Comparison of ENCODE assay signal across 22 cellular contexts in the genomic region with DNA sequence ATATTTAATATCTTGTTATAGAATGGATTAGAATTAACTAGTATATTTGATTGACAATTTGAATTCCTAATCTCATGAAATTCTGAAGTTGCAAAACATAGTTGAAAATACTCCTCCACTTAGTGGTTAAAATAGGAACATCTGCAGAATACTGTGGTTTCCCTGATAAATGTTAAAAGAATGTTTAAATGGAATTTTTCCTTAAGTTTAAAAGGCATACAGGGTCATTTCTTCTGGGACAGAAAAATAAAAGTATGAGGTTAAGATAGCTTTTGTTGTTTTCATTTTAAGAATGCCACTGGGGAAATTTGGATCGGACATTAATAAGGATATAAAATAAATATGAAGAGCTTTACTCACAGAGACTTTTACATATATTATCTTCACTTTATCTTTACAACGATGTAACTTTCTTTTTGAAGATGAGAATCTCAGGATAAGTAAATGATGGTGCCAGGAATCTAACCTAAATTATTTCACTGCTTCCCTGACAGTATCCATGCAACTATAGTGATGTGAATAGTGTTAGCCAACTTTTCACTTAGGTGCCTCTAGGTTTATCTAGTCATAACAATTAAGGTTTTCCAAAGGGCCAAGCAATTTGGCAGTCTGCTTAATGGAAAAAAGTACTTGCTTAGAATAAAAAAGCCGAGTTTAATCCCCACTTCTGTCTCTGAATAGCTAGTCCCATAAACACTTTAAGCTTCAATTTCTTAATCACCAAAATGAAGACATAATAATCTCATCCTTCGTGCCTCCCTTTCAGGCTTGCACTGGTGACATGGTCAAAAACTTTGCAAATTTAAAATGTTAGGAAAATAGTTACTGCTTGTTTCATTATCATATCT.
DNase-seq lines count a peak whose midpoint lies in the region; ATAC-seq, FAIRE-seq and TF ChIP-seq lines count a peak whose summit lies in the region.
"Had no signal": no experiment of that assay in that cellular context is flagged by ENCODE, and none has a peak within 500 bp of the region (broad histone marks: within the 10 kb centered on the region; RNA-seq: fewer than 3 reads in every experiment).

No MANE protein-coding gene starts in this region.

- WGBS in heart left ventricle, 4 donors, result 58 to 65% (median 63%) methylated on average over 4 of the region's 4 CpGs

- no peak overlapping the region for H3K4me3 Mint-ChIP-seq in activated CD4-positive, alpha-beta memory T cell treated with anti-CD3 and anti-CD28 coated beads for 36 hours
- no peak overlapping the region for H3K4me3 Mint-ChIP-seq in T-helper 2 cell treated with Interferon-gamma antibody and Interleukin-4, amounts not matched to agents 5 μg/mL and 100 μg/mL, for 36 hours
- H3K4me3 Mint-ChIP-seq: stimulated activated memory B cell treated with anti-CD40 and anti-IgM and Interleukin-4, amounts not matched to agents 10 μg/mL and 1 μg/mL and 100 μg/mL, for 72 hours had no signal

- H3K4me1 ChIP-seq in heart left ventricle, result peaks cover 0 to 37% (median 6%) of the 10 kb centered on the region in 12 donors
- H3K4me1 ChIP-seq: parathyroid adenoma, spleen, transverse colon had no signal

- intact Hi-C loops in activated CD4-positive, alpha-beta memory T cell treated with anti-CD3 and anti-CD28 coated beads for 36 hours (cut with micrococcal nuclease), result no loop called here
- intact Hi-C loops in heart left ventricle (cut with DNase I), result no loop called here

- H3K27me3 ChIP-seq in heart left ventricle, result no peaks in the 10 kb centered on the region
- H3K27me3 ChIP-seq: spleen, transverse colon had no signal

- TF ChIP-seq CTCF in astrocyte of the cerebellum (IDR thresholded peaks at IDR 0.05; ENCODE audit: low read depth, low read length, missing control alignments), result no peak
- TF ChIP-seq CTCF in heart left ventricle (IDR thresholded peaks at IDR 0.05), result no peak

- H3K27ac ChIP-seq in heart left ventricle, result no peak overlapping the region
- H3K27ac ChIP-seq: A549, parathyroid adenoma, SK-N-MC, spleen, transverse colon had no signal

- peak; percentile 66 for DNase-seq in AG08395 (ENCODE audit: low spot score)
- peak; percentile 17 for DNase-seq in HTR-8/SVneo (ENCODE audit: insufficient read length, low spot score)
- DNase-seq in astrocyte of the cerebellum (ENCODE audit: low read depth), result peak; percentile 49
- peak; percentile 50 for DNase-seq in hepatic stellate cell (ENCODE audit: low spot score)
- DNase-seq in activated CD4-positive, alpha-beta memory T cell treated with anti-CD3 and anti-CD28 coated beads for 36 hours, result no peak
- DNase-seq in T-helper 2 cell treated with Interferon-gamma antibody and Interleukin-4, amounts not matched to agents 5 μg/mL and 100 μg/mL, for 36 hours (ENCODE audit: low spot score), result no peak
- no peak for DNase-seq in heart left ventricle
- DNase-seq: activated CD4-positive, alpha-beta T cell treated with anti-CD3 and anti-CD28 coated beads, Interleukin-2, amount 50 U/mL, for 1 hour; activated T-cell treated with anti-CD3 and anti-CD28 coated beads, Interleukin-2, amount 50 U/mL, for 48 hours; hippocampal formation; KBM-7; midbrain; NCI-H1417; spleen; transverse colon had no signal

- H3K36me3 Mint-ChIP-seq in activated CD4-positive, alpha-beta memory T cell treated with anti-CD3 and anti-CD28 coated beads for 36 hours, result no peaks in the 10 kb centered on the region
- no peaks in the 10 kb centered on the region for H3K36me3 Mint-ChIP-seq in T-helper 2 cell treated with Interferon-gamma antibody and Interleukin-4, amounts not matched to agents 5 μg/mL and 100 μg/mL, for 36 hours (ENCODE audit: low read depth)
- H3K36me3 Mint-ChIP-seq: stimulated activated memory B cell treated with anti-CD40 and anti-IgM and Interleukin-4, amounts not matched to agents 10 μg/mL and 1 μg/mL and 100 μg/mL, for 72 hours had no signal

- H3K36me3 ChIP-seq in heart left ventricle, result peaks cover 0 to 58% (median 22%) of the 10 kb centered on the region in 9 donors
- H3K36me3 ChIP-seq: transverse colon had no signal

- peaks cover 4% of the 10 kb centered on the region for H3K27me3 Mint-ChIP-seq in activated CD4-positive, alpha-beta memory T cell treated with anti-CD3 and anti-CD28 coated beads for 36 hours
- peaks cover 24% of the 10 kb centered on the region for H3K27me3 Mint-ChIP-seq in T-helper 2 cell treated with Interferon-gamma antibody and Interleukin-4, amounts not matched to agents 5 μg/mL and 100 μg/mL, for 36 hours (ENCODE audit: low read depth)
- H3K27me3 Mint-ChIP-seq: stimulated activated memory B cell treated with anti-CD40 and anti-IgM and Interleukin-4, amounts not matched to agents 10 μg/mL and 1 μg/mL and 100 μg/mL, for 72 hours had no signal

- TF ChIP-seq POLR2A in heart left ventricle (IDR thresholded peaks at IDR 0.05), result no peak

- POLR2A ChIA-PET in activated CD4-positive, alpha-beta memory T cell treated with anti-CD3 and anti-CD28 coated beads for 36 hours (lab: Charles Lee), result no interaction called here

- ATAC-seq in GM21447 (IDR thresholded peaks at IDR 0.05; ENCODE audit: unreplicated experiment) (no peak), heart left ventricle (no peak)
- ATAC-seq: A549; stimulated activated memory B cell treated with anti-CD40 and anti-IgM and Interleukin-4, amounts not matched to agents 10 μg/mL and 1 μg/mL and 100 μg/mL, for 72 hours had no signal

- H3K9me3 Mint-ChIP-seq in activated CD4-positive, alpha-beta memory T cell treated with anti-CD3 and anti-CD28 coated beads for 36 hours, result no peaks in the 10 kb centered on the region
- no peaks in the 10 kb centered on the region for H3K9me3 Mint-ChIP-seq in T-helper 2 cell treated with Interferon-gamma antibody and Interleukin-4, amounts not matched to agents 5 μg/mL and 100 μg/mL, for 36 hours
- H3K9me3 Mint-ChIP-seq: stimulated activated memory B cell treated with anti-CD40 and anti-IgM and Interleukin-4, amounts not matched to agents 10 μg/mL and 1 μg/mL and 100 μg/mL, for 72 hours had no signal

- in situ Hi-C loops in astrocyte of the cerebellum (cut with HindIII; ENCODE audit: low sequenced_read_pairs), result no loop called here

- no peak overlapping the region for H3K27ac Mint-ChIP-seq in activated CD4-positive, alpha-beta memory T cell treated with anti-CD3 and anti-CD28 coated beads for 36 hours
- no peak overlapping the region for H3K27ac Mint-ChIP-seq in T-helper 2 cell treated with Interferon-gamma antibody and Interleukin-4, amounts not matched to agents 5 μg/mL and 100 μg/mL, for 36 hours
- H3K27ac Mint-ChIP-seq: stimulated activated memory B cell treated with anti-CD40 and anti-IgM and Interleukin-4, amounts not matched to agents 10 μg/mL and 1 μg/mL and 100 μg/mL, for 72 hours had no signal

- H3K4me3 ChIP-seq in astrocyte of the cerebellum (ENCODE audit: low read depth, low read length) (no peak overlapping the region), heart left ventricle (no peak overlapping the region)
- H3K4me3 ChIP-seq: A549, SK-N-MC, spleen, transverse colon had no signal

- H3K9me3 ChIP-seq in heart left ventricle, result no peaks in the 10 kb centered on the region
- H3K9me3 ChIP-seq: A549, spleen, transverse colon had no signal

- no peaks in the 10 kb centered on the region for H3K4me1 Mint-ChIP-seq in activated CD4-positive, alpha-beta memory T cell treated with anti-CD3 and anti-CD28 coated beads for 36 hours (ENCODE audit: low read depth)
- no peaks in the 10 kb centered on the region for H3K4me1 Mint-ChIP-seq in T-helper 2 cell treated with Interferon-gamma antibody and Interleukin-4, amounts not matched to agents 5 μg/mL and 100 μg/mL, for 36 hours (ENCODE audit: low read depth)
- H3K4me1 Mint-ChIP-seq: stimulated activated memory B cell treated with anti-CD40 and anti-IgM and Interleukin-4, amounts not matched to agents 10 μg/mL and 1 μg/mL and 100 μg/mL, for 72 hours had no signal

- FAIRE-seq in HTR-8/SVneo (lab: Jason Lieb, UNC), result no peak
- FAIRE-seq: A549, colon, TTC549 had no signal

- CTCF ChIA-PET in activated CD4-positive, alpha-beta memory T cell treated with anti-CD3 and anti-CD28 coated beads for 36 hours (lab: Charles Lee), result interaction anchor here (0.6 to 4.1 kb wide), 2 partner anchors 14 to 164 kb away, joined by 3 to 16 read pairs; no protein-coding TSS in a partner anchor

Comparison
In these comparisons a context has a peak if more than half of its experiments do, and no peak if none do; other contexts are left out.
1. DNase-seq: peak in AG08395 (single experiment), HTR-8/SVneo (single experiment), astrocyte of the cerebellum (single experiment) and hepatic stellate cell (single experiment); none in activated CD4-positive, alpha-beta memory T cell treated with anti-CD3 and anti-CD28 coated beads for 36 hours (single experiment), T-helper 2 cell treated with Interferon-gamma antibody and Interleukin-4, amounts not matched to agents 5 μg/mL and 100 μg/mL, for 36 hours (single experiment) and heart left ventricle (0 of 5).